ENCODE assay signal across 8 cellular contexts in genomic region chr6:83430606-83431544, GRCh38. TPM values are rescaled to one million over a fixed set of nuclear protein-coding genes. Genes with fewer than 3 reads are reported as not detected.
DNase-seq lines count a peak whose midpoint lies in the region; ATAC-seq, FAIRE-seq and TF ChIP-seq lines count a peak whose summit lies in the region.

Gene ME1 (minus strand): TSS chr6:83431051. CDS start chr6:83430954, 97 bp downstream.

- peaks cover 11% of the 10 kb centered on the region for H3K27me3 Mint-ChIP-seq in central memory CD8-positive, alpha-beta T cell
- peaks cover 0 to 5% (median 3%) of the 10 kb centered on the region in 3 donors for H3K27me3 Mint-ChIP-seq in immature natural killer cell (ENCODE audit: low read depth in 3 of 3)

- H3K9me3 ChIP-seq in small intestine (ENCODE audit: control insufficient read depth, low read depth): no peaks in the 10 kb centered on the region

- DNase-seq in D721Med (ENCODE audit: insufficient read length, low spot score): peak; percentile 23
- DNase-seq in SW480 (ENCODE audit: low spot score): peak; percentile 75
- DNase-seq in central memory CD8-positive, alpha-beta T cell (ENCODE audit: low spot score in 2 of 2): no peak
- DNase-seq in immature natural killer cell: peak; percentile 45 to 71 (median 62)
- DNase-seq in small intestine: peak; percentile 85
- DNase-seq in NCI-H187 (lab: John Stamatoyannopoulos, UW): no peak

- no peaks in the 10 kb centered on the region for H3K9me3 Mint-ChIP-seq in central memory CD8-positive, alpha-beta T cell
- peaks cover 0 to 3% (median 0%) of the 10 kb centered on the region in 6 donors for H3K9me3 Mint-ChIP-seq in immature natural killer cell

- TF ChIP-seq CTCF in D721Med (IDR thresholded peaks at IDR 0.05; ENCODE audit: insufficient read depth, missing control alignments): no peak

- no peaks in the 10 kb centered on the region for H3K4me1 Mint-ChIP-seq in central memory CD8-positive, alpha-beta T cell
- H3K4me1 Mint-ChIP-seq in immature natural killer cell: peaks cover 7 to 15% of the 10 kb centered on the region in 2 donors

- FAIRE-seq in D721Med (lab: Jason Lieb, UNC) (no peak), small intestine (lab: Jason Lieb, UNC) (no peak)

- H3K36me3 Mint-ChIP-seq in central memory CD8-positive, alpha-beta T cell (ENCODE audit: insufficient read depth): no peaks in the 10 kb centered on the region
- no peaks in the 10 kb centered on the region for H3K36me3 Mint-ChIP-seq in immature natural killer cell

- ATAC-seq in GM19452 (IDR thresholded peaks at IDR 0.05; ENCODE audit: unreplicated experiment) (peak; percentile 82), HG03457 (IDR thresholded peaks at IDR 0.05; ENCODE audit: unreplicated experiment) (peak; percentile 86)
- peak; percentile 61 for ATAC-seq in central memory CD8-positive, alpha-beta T cell (replicated peaks; ENCODE audit: extremely low read depth, poor library complexity, severe bottlenecking)

- H3K4me1 ChIP-seq in small intestine (ENCODE audit: control insufficient read depth in 2 of 2, insufficient read depth in 1 of 2, low read depth in 1 of 2, low read length in 1 of 2): no peaks in the 10 kb centered on the region

- H3K27ac Mint-ChIP-seq in central memory CD8-positive, alpha-beta T cell (ENCODE audit: low read depth): no peak within 1 kb of the TSS
- peak within 1 kb of the TSS in 4 of 6 donors; percentile 18 to 82 (median 36) for H3K27ac Mint-ChIP-seq in immature natural killer cell

- 5 to 13% (median 11%) methylated on average over 65 to 74 of the region's 74 CpGs for WGBS in small intestine, 3 donors

- H3K4me3 Mint-ChIP-seq in central memory CD8-positive, alpha-beta T cell: peak within 1 kb of the TSS; percentile 66
- H3K4me3 Mint-ChIP-seq in immature natural killer cell: peak within 1 kb of the TSS; percentile 63 to 83 (median 73)

- peak within 1 kb of the TSS; percentile 33 to 55 for H3K4me3 ChIP-seq in small intestine (ENCODE audit: low read depth in 1 of 2, low read length in 2 of 2)

- no peaks in the 10 kb centered on the region for H3K27me3 ChIP-seq in small intestine (ENCODE audit: control insufficient read depth in 2 of 2, insufficient read depth in 2 of 2, low read length in 2 of 2)

- peak within 1 kb of the TSS; percentile 75 to 93 for H3K27ac ChIP-seq in small intestine (ENCODE audit: low read depth in 1 of 2, low read length in 1 of 2)

- H3K36me3 ChIP-seq in small intestine (ENCODE audit: control insufficient read depth in 2 of 2, insufficient read depth in 2 of 2, low read length in 2 of 2): no peaks in the 10 kb centered on the region

RNA-seq across cellular contexts. Expression of gene ME1, which starts in this region (rescaled TPM):
- polyA plus RNA-seq in immature natural killer cell (under 1 TPM in 1 of 3 donors, not detected in 2; 0.38 TPM), small intestine (10 to 100 TPM; 15.1 to 48.3 (median 16.1) TPM)

Comparison
In these comparisons a context has a peak if more than half of its experiments do, and no peak if none do; other contexts are left out.
1. RNA of gene ME1 (polyA plus RNA-seq): 15.1 to 48.3 TPM in small intestine; 0.38 TPM in immature natural killer cell; every median in the first group is over 10 times any median in the second.
2. Peak in DNase-seq in immature natural killer cell; RNA of the gene not detected or under 1 TPM.
3. DNase-seq: peak in D721Med (single experiment), SW480 (single experiment) and small intestine (single experiment); none in central memory CD8-positive, alpha-beta T cell (0 of 2) and NCI-H187 (0 of 2).
4. Peak in every context shown above with its lines, with median percentiles within 50 percentile points of each other: ATAC-seq.